8 cellular contexts compared by ENCODE assay signal in genomic region chr20:52105573-52106422, GRCh38.
DNase-seq lines count a peak whose midpoint lies in the region; ATAC-seq and TF ChIP-seq lines count a peak whose summit lies in the region.

No MANE protein-coding gene starts in this region.

- POLR2A ChIA-PET in Caco-2 (lab: Charles Lee): no interaction called here

- TF ChIP-seq POLR2A in erythroblast (IDR thresholded peaks at IDR 0.05; ENCODE audit: low read length): no peak

- H3K27me3 ChIP-seq in Caco-2 (replicated peaks; ENCODE audit: control insufficient read depth, insufficient read depth, low read length) (no peaks in the 10 kb centered on the region), NT2/D1 (ENCODE audit: insufficient read depth, insufficient read length) (peaks cover 39% of the 10 kb centered on the region), WERI-Rb-1 (ENCODE audit: insufficient read depth, low read depth, severe bottlenecking) (no peaks in the 10 kb centered on the region)

- H3K4me1 ChIP-seq in Caco-2: no peaks in the 10 kb centered on the region
- H3K4me1 ChIP-seq in NT2/D1 (ENCODE audit: insufficient read depth, insufficient read length): peaks cover 4% of the 10 kb centered on the region

- H3K27me3 Mint-ChIP-seq in Caco-2 (ENCODE audit: insufficient read depth, unreplicated experiment) (no peaks in the 10 kb centered on the region), nephron progenitor cell (ENCODE audit: low read depth, poor library complexity) (peaks cover 62% of the 10 kb centered on the region)

- CTCF ChIA-PET in Caco-2 (lab: Charles Lee): no interaction called here

- H3K36me3 ChIP-seq in Caco-2 (ENCODE audit: control insufficient read depth, insufficient read depth, low read length) (no peaks in the 10 kb centered on the region), NT2/D1 (ENCODE audit: insufficient read depth, insufficient read length, low read length) (peaks cover 4% of the 10 kb centered on the region), WERI-Rb-1 (no peaks in the 10 kb centered on the region)

- BruUV-seq in Caco-2 (replicated peaks; lab: Mats Ljungman, UMichigan): no TSS peak

- intact Hi-C loops in Caco-2 (cut with micrococcal nuclease; ENCODE audit: unreplicated experiment): no loop called here

- H3K27ac Mint-ChIP-seq in Caco-2 (ENCODE audit: unreplicated experiment) (no peak overlapping the region), nephron progenitor cell (no peak overlapping the region)

- no peak for ATAC-seq in GM21526 (IDR thresholded peaks at IDR 0.05; ENCODE audit: low FRiP score, unreplicated experiment)

- H3K27ac ChIP-seq in WERI-Rb-1: no peak overlapping the region

- H3K4me1 Mint-ChIP-seq in Caco-2 (ENCODE audit: low read depth, unreplicated experiment) (no peaks in the 10 kb centered on the region), nephron progenitor cell (peaks cover 38% of the 10 kb centered on the region)

- TF ChIP-seq CTCF in Caco-2 (IDR thresholded peaks at IDR 0.05; ENCODE audit: insufficient read depth in 1 of 2, low read depth in 1 of 2, low read length in 1 of 2, severe bottlenecking in 1 of 2, unreplicated experiment in 1 of 2) (no peak), nephron progenitor cell (IDR thresholded peaks at IDR 0.05) (no peak), WERI-Rb-1 (IDR thresholded peaks at IDR 0.05; ENCODE audit: low read depth, low read length) (no peak)

- H3K36me3 Mint-ChIP-seq in Caco-2 (ENCODE audit: insufficient read depth, unreplicated experiment) (no peaks in the 10 kb centered on the region), nephron progenitor cell (ENCODE audit: low read depth) (peaks cover 2% of the 10 kb centered on the region)

- H3K9me3 Mint-ChIP-seq in Caco-2 (ENCODE audit: unreplicated experiment) (no peaks in the 10 kb centered on the region), nephron progenitor cell (no peaks in the 10 kb centered on the region)

- H3K4me3 ChIP-seq in Caco-2 (ENCODE audit: low read depth, low read length) (no peak overlapping the region; the same call in 1 of the 2 replicates), NT2/D1 (ENCODE audit: insufficient read length, low read depth) (peak overlapping the region; percentile 55), WERI-Rb-1 (ENCODE audit: low read depth, low read length) (no peak overlapping the region)

- H3K4me3 Mint-ChIP-seq in Caco-2 (ENCODE audit: unreplicated experiment) (peak overlapping the region; percentile 65), nephron progenitor cell (peak overlapping the region; percentile 81)

- peak overlapping the region; percentile 65 for H3K9ac ChIP-seq in NT2/D1 (ENCODE audit: insufficient read length, low read depth)

- DNase-seq in Caco-2 (no peak), NT2/D1 (ENCODE audit: low read depth, low spot score) (peak; percentile 84), erythroblast (lab: John Stamatoyannopoulos, UW) (peak; percentile 4 to 5), nephron progenitor cell (peak; percentile 67), putamen (ENCODE audit: low spot score) (no peak), COLO829 (ENCODE audit: low spot score) (no peak), WERI-Rb-1 (no peak)

- H3K9me3 ChIP-seq in Caco-2 (peaks cover 12% of the 10 kb centered on the region), NT2/D1 (ENCODE audit: insufficient read depth, low read length) (no peaks in the 10 kb centered on the region), WERI-Rb-1 (ENCODE audit: severe bottlenecking) (no peaks in the 10 kb centered on the region)

Comparison
In these comparisons a context has a peak if more than half of its experiments do, and no peak if none do; other contexts are left out.
1. DNase-seq: peak in NT2/D1 (single experiment), erythroblast (2 of 2) and nephron progenitor cell (single experiment); none in Caco-2 (0 of 2), putamen (single experiment), COLO829 (single experiment) and WERI-Rb-1 (single experiment).